7 cellular contexts compared by ENCODE assay signal in genomic region chr12:102008615-102009126, GRCh38.
"Had no signal": no experiment of that assay in that cellular context is flagged by ENCODE, and none has a peak within 500 bp of the region (broad histone marks: within the 10 kb centered on the region; RNA-seq: fewer than 3 reads in every experiment).

No MANE protein-coding gene starts in this region.

- H3K4me2 ChIP-seq: GM23338 had no signal

- ATAC-seq: GM23338, HepG2, K562 had no signal

- H2AFZ ChIP-seq: GM23338 had no signal

- H3K9me3 Mint-ChIP-seq: GM23338, H9 had no signal

- H3K27ac Mint-ChIP-seq: GM23338, H9 had no signal

- H3K4me3 Mint-ChIP-seq: GM23338, H9 had no signal

- H3K27ac ChIP-seq: HL-60 had no signal

- DNase-seq: H9, HCEC 1CT, KG1 had no signal

- H3K4me3 ChIP-seq: GM23338, K562 had no signal
